9 cellular contexts compared by ENCODE assay signal in the genomic region with DNA sequence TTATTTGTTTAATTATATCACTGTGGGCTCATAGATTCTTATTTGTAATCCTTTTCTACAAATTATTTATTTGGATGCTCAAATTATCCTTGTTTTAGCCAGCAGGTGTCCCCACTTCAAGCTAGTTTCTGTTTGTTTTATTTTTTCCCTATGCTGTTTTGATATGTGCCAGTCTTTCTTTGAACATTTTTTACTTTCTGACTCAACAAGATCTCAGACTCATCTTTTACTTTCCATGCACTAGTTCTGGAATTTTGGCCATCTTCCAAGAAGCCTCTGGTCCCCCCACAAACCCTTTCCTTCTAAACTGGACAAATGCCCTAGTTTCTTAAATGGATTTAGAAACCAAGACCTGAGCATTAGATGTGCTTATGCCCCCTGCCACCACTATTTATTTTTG. TPM values are rescaled to one million over a fixed set of nuclear protein-coding genes. Genes with fewer than 3 reads are reported as not detected.
DNase-seq lines count a peak whose midpoint lies in the region; ATAC-seq and TF ChIP-seq lines count a peak whose summit lies in the region.
"Had no signal": no experiment of that assay in that cellular context is flagged by ENCODE, and none has a peak within 500 bp of the region (broad histone marks: within the 10 kb centered on the region; RNA-seq: fewer than 3 reads in every experiment).

No MANE protein-coding gene starts in this region.

- peak; percentile 77 for TF ChIP-seq CTCF in 22Rv1 (IDR thresholded peaks at IDR 0.05)
- peak; percentile 38 for TF ChIP-seq CTCF in GM10266 (IDR thresholded peaks at IDR 0.05; ENCODE audit: control insufficient read depth, insufficient read depth, low read depth, missing control alignments)
- TF ChIP-seq CTCF in Panc1 (IDR thresholded peaks at IDR 0.05), result peak; percentile 77; the same call in 1 of the 2 replicates
- peak; percentile 56 for TF ChIP-seq CTCF in fibroblast of villous mesenchyme (IDR thresholded peaks at IDR 0.05; ENCODE audit: insufficient read depth, low read depth, low read length)
- TF ChIP-seq CTCF in stomach (IDR thresholded peaks at IDR 0.05), result peak in 2 of 7 experiments; percentile 24 to 26
- no peak for TF ChIP-seq CTCF in lower leg skin (IDR thresholded peaks at IDR 0.05)

- H3K27ac ChIP-seq in 22Rv1 (no peak overlapping the region), Panc1 (ENCODE audit: low read length) (no peak overlapping the region), stomach (no peak overlapping the region)

- H3K36me3 ChIP-seq in Panc1 (ENCODE audit: control insufficient read depth, insufficient read depth, low read length) (no peaks in the 10 kb centered on the region), stomach (no peaks in the 10 kb centered on the region)

- no peak for TF ChIP-seq EP300 in stomach (IDR thresholded peaks at IDR 0.05)

- no TSS peak for BruUV-seq in Panc1 (replicated peaks; lab: Mats Ljungman, UMichigan)

- POLR2A ChIA-PET in Panc1 (lab: Charles Lee), result no interaction called here

- H3K4me1 ChIP-seq in Panc1 (ENCODE audit: control insufficient read depth, insufficient read depth, low read length) (no peaks in the 10 kb centered on the region; the same call in 1 of the 2 replicates), stomach (peaks cover 0 to 6% (median 0%) of the 10 kb centered on the region in 4 donors)

- in situ Hi-C loops in Panc1 (cut with HindIII; ENCODE audit: low pct_unique_long_range_greater_than_20kb, low sequenced_read_pairs), result no loop called here

- H3K27me3 ChIP-seq in Panc1 (ENCODE audit: control insufficient read depth, insufficient read depth, low read length) (peaks cover 2% of the 10 kb centered on the region; the same call in 1 of the 2 replicates), stomach (no peaks in the 10 kb centered on the region)

- ATAC-seq in Panc1 (peak; percentile 47; the same call in 1 of the 2 replicates), HG02798 (IDR thresholded peaks at IDR 0.05; ENCODE audit: poor library complexity, unreplicated experiment) (no peak)
- ATAC-seq: stimulated activated naive CD8-positive, alpha-beta T cell treated with anti-CD3 and anti-CD28 coated beads, Interleukin-15, amount 100 ng/mL, for 72 hours had no signal

- peak; percentile 32 for DNase-seq in GM10266 (ENCODE audit: extremely low spot score)
- DNase-seq in Panc1 (ENCODE audit: low read depth, low spot score), result peak; percentile 47
- DNase-seq in fibroblast of villous mesenchyme (ENCODE audit: low read depth), result peak; percentile 32
- no peak for DNase-seq in stomach
- DNase-seq in lower leg skin (ENCODE audit: low spot score in 2 of 2), result no peak
- DNase-seq in nucleus accumbens (lab: John Stamatoyannopoulos, UW), result no peak
- DNase-seq: stimulated activated naive CD8-positive, alpha-beta T cell treated with anti-CD3 and anti-CD28 coated beads, Interleukin-15, amount 100 ng/mL, for 72 hours had no signal

- H3K9me3 ChIP-seq in Panc1 (ENCODE audit: control insufficient read depth, insufficient read depth, low read depth, low read length) (0 out of 2 replicates have a peak, but pooled peaks cover 5% of the 10 kb centered on the region), stomach (peaks cover 0 to 8% (median 0%) of the 10 kb centered on the region in 4 donors)

- intact Hi-C loops in Panc1 (cut with micrococcal nuclease; ENCODE audit: unreplicated experiment), result loop anchor here (10.0 kb wide), 2 partner anchors 91 to 381 kb away; partner anchors contain the start of genes CFAP70 and MYOZ1
- intact Hi-C loops in stomach (cut with DNase I; ENCODE audit: low total_unique reads), result no loop called here
- intact Hi-C loops in lower leg skin (cut with DNase I; ENCODE audit: low total_unique reads), result no loop called here

- H3K4me3 ChIP-seq in Panc1 (ENCODE audit: low read depth in 2 of 2, low read length in 2 of 2) (no peak overlapping the region), fibroblast of villous mesenchyme (ENCODE audit: low read depth, low read length) (no peak overlapping the region), stomach (no peak overlapping the region), lower leg skin (ENCODE audit: low read depth, poor library complexity, severe bottlenecking) (no peak overlapping the region)

- CTCF ChIA-PET in Panc1 (lab: Charles Lee), result interaction anchor here (0.6 to 0.9 kb wide), 4 partner anchors 12 to 156 kb away, joined by 3 to 8 read pairs (median 4); no protein-coding TSS in a partner anchor

- TF ChIP-seq POLR2A in stomach (IDR thresholded peaks at IDR 0.05), result no peak
- TF ChIP-seq POLR2A in lower leg skin (IDR thresholded peaks at IDR 0.05), result no peak

RNA-seq across cellular contexts. Expression of gene MRPS16, which starts 11.5 kb away (rescaled TPM):
- total RNA-seq in Panc1 (2021; ENCODE audit: unreplicated experiment), result 199 TPM
- 154 TPM for polyA plus RNA-seq in Panc1 (2012; ENCODE audit: insufficient read length)
- total RNA-seq in fibroblast of villous mesenchyme, result 69.6 and 80.7 TPM in 2 replicates
- 10 to 100 TPM in 4 of 5 donors, 1 to 10 TPM in 1; 6.4 to 68.7 (median 50.4) TPM for total RNA-seq in stomach
- polyA plus RNA-seq in stomach, result 10 to 100 TPM; 51.8 to 62.7 (median 61.5) TPM
- 10 to 100 TPM; 25.3 to 43.3 (median 40.0) TPM for total RNA-seq in lower leg skin

RNA-seq across cellular contexts. Expression of gene DNAJC9, which starts 16.9 kb away (rescaled TPM):
- total RNA-seq in Panc1 (2021; ENCODE audit: unreplicated experiment), result 63.5 TPM
- polyA plus RNA-seq in Panc1 (2012; ENCODE audit: insufficient read length), result 42.1 TPM
- total RNA-seq in fibroblast of villous mesenchyme, result 23.5 and 28.1 TPM in 2 replicates
- 10 to 100 TPM in 3 of 5 donors, 1 to 10 TPM in 2; 3.5 to 26.4 (median 17.4) TPM for total RNA-seq in stomach
- polyA plus RNA-seq in stomach, result 10 to 100 TPM; 10.6 to 13.8 (median 11.5) TPM
- total RNA-seq in lower leg skin, result 10 to 100 TPM; 10.5 to 19.9 (median 17.4) TPM

Comparison
In these comparisons a context has a peak if more than half of its experiments do, and no peak if none do; other contexts are left out.
1. CTCF ChIP-seq: peak in 22Rv1 (single experiment), GM10266 (single experiment), Panc1 (single experiment) and fibroblast of villous mesenchyme (single experiment); none in lower leg skin (0 of 3).
2. DNase-seq: peak in GM10266 (single experiment), Panc1 (single experiment) and fibroblast of villous mesenchyme (single experiment); none in stomach (single experiment), lower leg skin (0 of 2) and nucleus accumbens (0 of 56).